In genomic region chr5:31731016-31731415, GRCh38 we compare ENCODE assay signal across 24 cellular contexts.
A peak's percentile ranks its signal among the peaks of the same experiment; 100 is the strongest.
DNase-seq lines count a peak whose midpoint lies in the region; ATAC-seq and TF ChIP-seq lines count a peak whose summit lies in the region.
"Had no signal": no experiment of that assay in that cellular context is flagged by ENCODE, and none has a peak within 500 bp of the region (broad histone marks: within the 10 kb centered on the region; RNA-seq: fewer than 3 reads in every experiment).

No MANE protein-coding gene starts in this region.

- TF ChIP-seq POLR2A in ovary (IDR thresholded peaks at IDR 0.05): no peak

- H3K9me3 ChIP-seq in right atrium auricular region (no peaks in the 10 kb centered on the region), T-helper 17 cell (ENCODE audit: control insufficient read depth, low read length, poor library complexity, severe bottlenecking) (no peaks in the 10 kb centered on the region), ovary (no peaks in the 10 kb centered on the region)
- H3K9me3 ChIP-seq: thyroid gland, vagina had no signal

- H3K4me1 Mint-ChIP-seq in T-helper 17 cell: peaks cover 14% of the 10 kb centered on the region
- H3K4me1 Mint-ChIP-seq: stimulated activated naive CD8-positive, alpha-beta T cell treated with anti-CD3 and anti-CD28 coated beads, Interleukin-15, amount 100 ng/mL, for 72 hours had no signal

- TF ChIP-seq CTCF in right atrium auricular region (IDR thresholded peaks at IDR 0.05) (no peak), ovary (IDR thresholded peaks at IDR 0.05) (no peak)

- H3K4me1 ChIP-seq in right atrium auricular region (peaks cover 0 to 66% of the 10 kb centered on the region in 2 donors), ovary (ENCODE audit: insufficient read depth) (peaks cover 1% of the 10 kb centered on the region)
- H3K4me1 ChIP-seq: thyroid gland, vagina had no signal

- no peak overlapping the region for H3K4me3 Mint-ChIP-seq in T-helper 17 cell
- H3K4me3 Mint-ChIP-seq: activated CD4-positive, alpha-beta T cell treated with anti-CD3 and anti-CD28 coated beads, Interleukin-2, amount 10 ng/mL, durations not matched to agents 7 days and 5 days; activated naive CD4-positive, alpha-beta T cell treated with anti-CD3 and anti-CD28 coated beads for 36 hours; brain; CD8-positive, alpha-beta memory T cell; stimulated activated naive CD8-positive, alpha-beta T cell treated with anti-CD3 and anti-CD28 coated beads, Interleukin-15, amount 100 ng/mL, for 72 hours had no signal

- TF ChIP-seq EP300 in ovary (IDR thresholded peaks at IDR 0.05): no peak

- whole genome bisulfite sequencing in ovary, 3 donors: 34 to 61% (median 45%) methylated on average over 3 of the region's 3 CpGs

- peak overlapping the region; percentile 67 to 78 for H3K27ac ChIP-seq in right atrium auricular region
- no peak overlapping the region for H3K27ac ChIP-seq in ovary
- H3K27ac ChIP-seq: thyroid gland, vagina had no signal

- intact Hi-C loops in left cardiac atrium (cut with DNase I): no loop called here
- intact Hi-C loops in ovary (cut with DNase I): no loop called here

- H3K36me3 Mint-ChIP-seq in T-helper 17 cell (ENCODE audit: low read depth): no peaks in the 10 kb centered on the region
- H3K36me3 Mint-ChIP-seq: brain; CD8-positive, alpha-beta memory T cell had no signal

- H3K27ac Mint-ChIP-seq in T-helper 17 cell: peak overlapping the region; percentile 92
- H3K27ac Mint-ChIP-seq: activated CD4-positive, alpha-beta T cell treated with anti-CD3 and anti-CD28 coated beads, Interleukin-2, amount 10 ng/mL, durations not matched to agents 7 days and 5 days; activated naive CD4-positive, alpha-beta T cell treated with anti-CD3 and anti-CD28 coated beads for 36 hours; brain; stimulated activated naive CD8-positive, alpha-beta T cell treated with anti-CD3 and anti-CD28 coated beads, Interleukin-15, amount 100 ng/mL, for 72 hours had no signal

- H3K27me3 Mint-ChIP-seq in T-helper 17 cell: no peaks in the 10 kb centered on the region
- H3K27me3 Mint-ChIP-seq: activated CD4-positive, alpha-beta T cell treated with anti-CD3 and anti-CD28 coated beads, Interleukin-2, amount 10 ng/mL, durations not matched to agents 7 days and 5 days; brain; stimulated activated naive CD8-positive, alpha-beta T cell treated with anti-CD3 and anti-CD28 coated beads, Interleukin-15, amount 100 ng/mL, for 72 hours had no signal

- H3K4me3 ChIP-seq in right atrium auricular region: no peak overlapping the region
- no peak overlapping the region for H3K4me3 ChIP-seq in ovary
- H3K4me3 ChIP-seq: thyroid gland, vagina had no signal

- DNase-seq in right atrium auricular region (ENCODE audit: low spot score) (no peak), left cardiac atrium (no peak), T-helper 17 cell (no peak), iPS DF 19.7 (ENCODE audit: low read depth, low spot score) (peak; percentile 61), SIG-M5 treated with dmso at 0.1 percent for 504 hours (lab: John Stamatoyannopoulos, UW; ENCODE audit: unreplicated experiment) (no peak), NCI-H1930 (lab: John Stamatoyannopoulos, UW) (no peak), ovary (no peak)
- DNase-seq: activated CD4-positive, alpha-beta T cell treated with anti-CD3 and anti-CD28 coated beads, Interleukin-2, amount 10 ng/mL, durations not matched to agents 7 days and 5 days; activated naive CD4-positive, alpha-beta T cell treated with anti-CD3 and anti-CD28 coated beads for 36 hours; activated T-cell treated with anti-CD3 and anti-CD28 coated beads, Interleukin-2, amount 50 U/mL, for 48 hours; CD8-positive, alpha-beta memory T cell; DMS153; KG1; NCI-H146; NCI-H524; nucleus accumbens; SHP77; stimulated activated naive CD8-positive, alpha-beta T cell treated with anti-CD3 and anti-CD28 coated beads, Interleukin-15, amount 100 ng/mL, for 72 hours; SW 1271; thyroid gland had no signal

- H3K27me3 ChIP-seq in right atrium auricular region (no peaks in the 10 kb centered on the region), ovary (no peaks in the 10 kb centered on the region)
- H3K27me3 ChIP-seq: thyroid gland, vagina had no signal

- H3K36me3 ChIP-seq in right atrium auricular region: no peaks in the 10 kb centered on the region
- H3K36me3 ChIP-seq in ovary: no peaks in the 10 kb centered on the region
- H3K36me3 ChIP-seq: thyroid gland, vagina had no signal

- no peak for ATAC-seq in left cardiac atrium
- ATAC-seq in T-helper 17 cell: peak; percentile 86
- ATAC-seq in GM21447 (IDR thresholded peaks at IDR 0.05; ENCODE audit: unreplicated experiment): no peak
- ATAC-seq: Panc1; stimulated activated naive CD8-positive, alpha-beta T cell treated with anti-CD3 and anti-CD28 coated beads, Interleukin-15, amount 100 ng/mL, for 72 hours had no signal

Comparison
In these comparisons a context has a peak if more than half of its experiments do, and no peak if none do; other contexts are left out.
1. H3K27ac ChIP-seq: peak in right atrium auricular region (2 of 2); none in ovary (0 of 2).